In genomic region chr17:55769625-55770000, GRCh38 we compare ENCODE assay signal across 10 cellular contexts. TPM values are rescaled to one million over a fixed set of nuclear protein-coding genes. Genes with fewer than 3 reads are reported as not detected.
DNase-seq lines count a peak whose midpoint lies in the region; ATAC-seq and TF ChIP-seq lines count a peak whose summit lies in the region.
"Had no signal": no experiment of that assay in that cellular context is flagged by ENCODE, and none has a peak within 500 bp of the region (broad histone marks: within the 10 kb centered on the region; RNA-seq: fewer than 3 reads in every experiment).

No MANE protein-coding gene starts in this region.

- H3K4me1 Mint-ChIP-seq in activated T-cell treated with anti-CD3 and anti-CD28 coated beads, Interleukin-2, amount 50 U/mL, for 72 hours (ENCODE audit: low read depth): no peaks in the 10 kb centered on the region

- H3K27ac ChIP-seq in SJCRH30: no peak overlapping the region

- DNase-seq in EL (peak; percentile 83), RKO (ENCODE audit: low spot score) (peak; percentile 28), fibroblast of villous mesenchyme (ENCODE audit: low read depth) (peak; percentile 90), skeletal muscle cell (ENCODE audit: low read depth) (peak; percentile 82), SJCRH30 (no peak), activated gamma-delta T cell (lab: John Stamatoyannopoulos, UW) (no peak), NCI-H1436 (lab: John Stamatoyannopoulos, UW) (no peak)
- DNase-seq in activated T-cell treated with anti-CD3 and anti-CD28 coated beads, Interleukin-2, amount 50 U/mL, for 72 hours: no peak
- DNase-seq: activated effector memory CD4-positive, alpha-beta T cell treated with Interleukin-2 at 50 U/mL for 16 hours; stimulated activated CD4-positive, alpha-beta T cell treated with anti-CD3 and anti-CD28 coated beads, Interleukin-4, amount 100 ng/mL, for 4 hours had no signal

- no peaks in the 10 kb centered on the region for H3K27me3 Mint-ChIP-seq in activated T-cell treated with anti-CD3 and anti-CD28 coated beads, Interleukin-2, amount 50 U/mL, for 72 hours (ENCODE audit: low read depth)

- ATAC-seq in activated T-cell treated with anti-CD3 and anti-CD28 coated beads, Interleukin-2, amount 50 U/mL, for 72 hours (replicated peaks in 1 of 2): no peak

- H3K27me3 ChIP-seq in SJCRH30: no peaks in the 10 kb centered on the region

- H3K4me1 ChIP-seq in SJCRH30: no peaks in the 10 kb centered on the region; the same call in 1 of the 2 replicates

- H3K4me3 Mint-ChIP-seq in activated T-cell treated with anti-CD3 and anti-CD28 coated beads, Interleukin-2, amount 50 U/mL, for 72 hours: no peak overlapping the region

- H3K9me3 Mint-ChIP-seq in activated T-cell treated with anti-CD3 and anti-CD28 coated beads, Interleukin-2, amount 50 U/mL, for 72 hours: no peaks in the 10 kb centered on the region

- TF ChIP-seq CTCF in fibroblast of villous mesenchyme (IDR thresholded peaks at IDR 0.05; ENCODE audit: insufficient read depth, low read depth, low read length): no peak

- H3K36me3 Mint-ChIP-seq in activated T-cell treated with anti-CD3 and anti-CD28 coated beads, Interleukin-2, amount 50 U/mL, for 72 hours (ENCODE audit: insufficient read depth in 2 of 2): peaks cover 0 to 2% of the 10 kb centered on the region in 2 donors

- no peaks in the 10 kb centered on the region for H3K9me3 ChIP-seq in SJCRH30 (replicated peaks)

- H3K4me3 ChIP-seq in fibroblast of villous mesenchyme (ENCODE audit: low read depth, low read length) (no peak overlapping the region), skeletal muscle cell (ENCODE audit: low read depth, low read length) (no peak overlapping the region), SJCRH30 (no peak overlapping the region)

- H3K36me3 ChIP-seq in SJCRH30: peaks cover 7% of the 10 kb centered on the region

- no peak overlapping the region for H3K27ac Mint-ChIP-seq in activated T-cell treated with anti-CD3 and anti-CD28 coated beads, Interleukin-2, amount 50 U/mL, for 72 hours

RNA-seq across cellular contexts. Expression of gene PCTP, which starts 18.8 kb away (rescaled TPM):
- 11.2 and 13.9 TPM in 2 replicates for total RNA-seq in fibroblast of villous mesenchyme
- total RNA-seq in SJCRH30 (2014; rRNA removed; shearing (Covaris generic)): 21.1 and 23.6 TPM in 2 replicates
- 10 to 100 TPM in 1 of 2 donors, 1 to 10 TPM in 1; 9.2 to 11.1 TPM for total RNA-seq in activated T-cell treated with anti-CD3 and anti-CD28 coated beads, Interleukin-2, amount 50 U/mL, for 72 hours

RNA-seq across cellular contexts. Expression of gene TMEM100, which starts 46.9 kb away (rescaled TPM):
- under 0.01 and 1.3 TPM in 2 replicates for total RNA-seq in fibroblast of villous mesenchyme
- 1.0 and 1.3 TPM in 2 replicates for total RNA-seq in SJCRH30 (2014; rRNA removed; shearing (Covaris generic))
- total RNA-seq in activated T-cell treated with anti-CD3 and anti-CD28 coated beads, Interleukin-2, amount 50 U/mL, for 72 hours: not detected

Comparison
In these comparisons a context has a peak if more than half of its experiments do, and no peak if none do; other contexts are left out.
1. DNase-seq: peak in EL (single experiment), RKO (single experiment), fibroblast of villous mesenchyme (single experiment) and skeletal muscle cell (single experiment); none in SJCRH30 (0 of 2), activated gamma-delta T cell (single experiment), activated T-cell treated with anti-CD3 and anti-CD28 coated beads, Interleukin-2, amount 50 U/mL, for 72 hours (0 of 2) and NCI-H1436 (single experiment).